32 cellular contexts compared by ENCODE assay signal in the genomic region with DNA sequence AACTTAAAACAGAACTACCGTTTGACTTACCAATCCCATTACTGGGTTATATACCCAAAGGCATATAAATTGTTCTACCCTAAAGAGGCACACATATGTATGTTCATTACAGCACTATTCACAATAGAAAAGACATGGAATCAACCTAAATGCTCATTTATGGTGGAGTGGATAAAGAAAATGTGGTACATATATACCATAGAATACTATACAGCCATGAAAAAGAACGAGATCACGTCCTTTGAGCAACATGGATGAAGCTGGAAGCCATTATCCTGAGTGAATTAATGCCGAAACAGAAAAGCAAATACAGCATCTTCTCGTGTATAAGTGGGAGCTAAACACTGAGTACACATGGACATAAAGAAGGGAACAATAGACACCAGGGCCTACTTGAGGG. TPM values are rescaled to one million over a fixed set of nuclear protein-coding genes. Genes with fewer than 3 reads are reported as not detected.
"Had no signal": no experiment of that assay in that cellular context is flagged by ENCODE, and none has a peak within 500 bp of the region (broad histone marks: within the 10 kb centered on the region; RNA-seq: fewer than 3 reads in every experiment).

No MANE protein-coding gene starts in this region.

- DNase-seq: activated CD4-positive, alpha-beta memory T cell treated with anti-CD3 and anti-CD28 coated beads, Interleukin-2, amount 10 ng/mL, durations not matched to agents 7 days and 5 days; activated CD4-positive, alpha-beta T cell treated with anti-CD3 and anti-CD28 coated beads for 1 hour; activated CD4-positive, alpha-beta T cell treated with anti-CD3 and anti-CD28 coated beads for 4 hours; activated CD4-positive, alpha-beta T cell treated with anti-CD3 and anti-CD28 coated beads, Interleukin-2, amount 10 ng/mL, durations not matched to agents 7 days and 5 days; activated CD4-positive, alpha-beta T cell treated with anti-CD3 and anti-CD28 coated beads, Interleukin-2, amount 50 U/mL, for 4 hours; activated CD8-positive, alpha-beta memory T cell treated with anti-CD3 and anti-CD28 coated beads, Interleukin-2, amount 50 U/mL, for 48 hours; activated gamma-delta T cell; activated naive CD4-positive, alpha-beta T cell; activated naive CD4-positive, alpha-beta T cell treated with anti-CD3 and anti-CD28 coated beads, Interleukin-2, amount 10 ng/mL, durations not matched to agents 7 days and 5 days; activated naive CD8-positive, alpha-beta T cell treated with anti-CD3 and anti-CD28 coated beads, Interleukin-2, amount 10 ng/mL, durations not matched to agents 7 days and 5 days; activated T-cell treated with anti-CD3 and anti-CD28 coated beads for 4 hours; activated T-cell treated with anti-CD3 and anti-CD28 coated beads, Interleukin-2, amount 50 U/mL, for 24 hours; activated T-cell treated with anti-CD3 and anti-CD28 coated beads, Interleukin-2, amount 50 U/mL, for 72 hours; anterior cingulate cortex; brain microvascular endothelial cell; caudate nucleus; cortex of kidney; dermis blood vessel endothelial cell; effector CD4-positive, alpha-beta T cell; effector memory CD8-positive, alpha-beta T cell; erythroblast; foreskin keratinocyte; gastrocnemius medialis; glutamatergic neuron; heart left ventricle had no signal

- H3K4me1 ChIP-seq: foreskin keratinocyte had no signal

- H3K36me3 ChIP-seq: brain microvascular endothelial cell, esophagus muscularis mucosa, gastrocnemius medialis, heart left ventricle had no signal

- ATAC-seq: activated naive CD4-positive, alpha-beta T cell treated with anti-CD3 and anti-CD28 coated beads, Interleukin-2, amount 50 U/mL, for 72 hours; activated T-cell treated with anti-CD3 and anti-CD28 coated beads, Interleukin-2, amount 50 U/mL, for 72 hours; effector memory CD8-positive, alpha-beta T cell; foreskin keratinocyte; gastrocnemius medialis; heart left ventricle; WTC11 had no signal

- H3K27ac ChIP-seq: brain microvascular endothelial cell, esophagus muscularis mucosa, foreskin keratinocyte had no signal

- H3K9me3 ChIP-seq: esophagus muscularis mucosa, gastrocnemius medialis had no signal

- H3K4me3 ChIP-seq: esophagus muscularis mucosa, gastrocnemius medialis, heart left ventricle had no signal

- H3K27me3 ChIP-seq: brain microvascular endothelial cell, foreskin keratinocyte, gastrocnemius medialis, heart left ventricle had no signal

- FAIRE-seq: astrocyte, bronchial epithelial cell, colon had no signal

RNA-seq across cellular contexts. Expression of gene PLEK2, which starts 44.8 kb away (rescaled TPM):
- total RNA-seq: chondrocyte had no signal
